In the genomic region with DNA sequence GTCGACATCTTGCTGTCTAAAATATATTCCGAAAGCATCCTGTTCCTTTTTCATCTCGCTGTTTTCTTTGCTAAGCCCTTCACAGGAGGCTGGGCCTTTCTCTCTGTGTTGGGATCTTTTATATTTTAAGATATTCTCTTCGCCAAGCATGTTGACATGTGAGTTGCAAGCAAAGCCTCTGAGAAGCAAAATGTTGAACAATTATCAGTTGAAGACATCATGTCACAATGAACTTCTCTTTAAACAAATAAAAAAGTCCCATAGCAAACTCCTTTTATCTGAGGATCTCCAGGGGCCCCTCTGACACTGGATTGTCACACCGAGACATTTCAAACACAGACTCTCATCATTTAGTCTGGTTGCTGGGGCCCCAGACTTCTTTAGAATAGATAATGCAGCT, we compare ENCODE assay signal across 25 cellular contexts.
DNase-seq lines count a peak whose midpoint lies in the region; ATAC-seq and TF ChIP-seq lines count a peak whose summit lies in the region.
"Had no signal": no experiment of that assay in that cellular context is flagged by ENCODE, and none has a peak within 500 bp of the region (broad histone marks: within the 10 kb centered on the region; RNA-seq: fewer than 3 reads in every experiment).

No MANE protein-coding gene starts in this region.

- WGBS in hepatocyte (ENCODE audit: low lambda C conversion rate, missing lambda C conversion rate): 62% methylated on average over 5 of the region's 5 CpGs

- no peak overlapping the region for H3K4me3 Mint-ChIP-seq in nephron progenitor cell
- H3K4me3 Mint-ChIP-seq: B cell; CD4-positive, alpha-beta T cell; CD8-positive, alpha-beta T cell had no signal

- H3K4me2 ChIP-seq in hepatocyte: no peak overlapping the region
- H3K4me2 ChIP-seq: BLaER1 treated with 17β-estradiol and CSF1 and Interleukin-3, amounts not matched to agents 10 nM and 100 nM had no signal

- H3K36me3 ChIP-seq in hepatocyte (replicated peaks; ENCODE audit: insufficient read depth, low read depth): no peaks in the 10 kb centered on the region
- H3K36me3 ChIP-seq: BLaER1 treated with 17β-estradiol and CSF1 and Interleukin-3, amounts not matched to agents 10 nM and 100 nM had no signal

- H3K79me2 ChIP-seq in hepatocyte: no peaks in the 10 kb centered on the region

- no peak overlapping the region for H2AFZ ChIP-seq in hepatocyte

- no peaks in the 10 kb centered on the region for H3K9me2 ChIP-seq in hepatocyte (replicated peaks; ENCODE audit: insufficient read depth)

- peaks cover 4% of the 10 kb centered on the region for H3K27me3 Mint-ChIP-seq in nephron progenitor cell (ENCODE audit: low read depth, poor library complexity)
- H3K27me3 Mint-ChIP-seq: CD4-positive, alpha-beta T cell had no signal

- peaks cover 18% of the 10 kb centered on the region for H3K4me1 Mint-ChIP-seq in nephron progenitor cell
- H3K4me1 Mint-ChIP-seq: B cell had no signal

- peak overlapping the region; percentile 54 for H3K27ac Mint-ChIP-seq in nephron progenitor cell
- H3K27ac Mint-ChIP-seq: B cell; CD4-positive, alpha-beta T cell; CD8-positive, alpha-beta T cell had no signal

- H3K27me3 ChIP-seq in hepatocyte: no peaks in the 10 kb centered on the region
- H3K27me3 ChIP-seq: BLaER1 treated with 17β-estradiol and CSF1 and Interleukin-3, amounts not matched to agents 10 nM and 100 nM had no signal

- H4K20me1 ChIP-seq in hepatocyte (ENCODE audit: insufficient read depth, poor library complexity, severe bottlenecking): no peaks in the 10 kb centered on the region
- H4K20me1 ChIP-seq: BLaER1 treated with 17β-estradiol and CSF1 and Interleukin-3, amounts not matched to agents 10 nM and 100 nM had no signal

- H3K4me1 ChIP-seq in hepatocyte (ENCODE audit: insufficient read depth): peaks cover 4% of the 10 kb centered on the region
- H3K4me1 ChIP-seq: BLaER1 treated with 17β-estradiol and CSF1 and Interleukin-3, amounts not matched to agents 10 nM and 100 nM had no signal

- DNase-seq in hepatocyte (ENCODE audit: low spot score) (no peak), nephron progenitor cell (no peak), D341Med (ENCODE audit: low spot score) (no peak), AG20443 (ENCODE audit: low spot score) (no peak)
- DNase-seq in stimulated activated CD4-positive, alpha-beta T cell treated with anti-CD3 and anti-CD28 coated beads, Interleukin-12 subunit alpha, Interleukin-12 subunit beta, amount 100 ng/mL, for 4 hours: no peak
- DNase-seq: 8988T; ACHN; AML-193; Calu3; CD4-positive, alpha-beta T cell; CD8-positive, alpha-beta T cell; DMS 273 treated with DMSO at 0.1 percent for 48 hours; DMS153; DMS53; DMS79; DND-41; EL; GDM1 had no signal

- H3K4me3 ChIP-seq in hepatocyte: no peak overlapping the region
- H3K4me3 ChIP-seq: BLaER1 treated with 17β-estradiol and CSF1 and Interleukin-3, amounts not matched to agents 10 nM and 100 nM; GM12878 had no signal

- no peak for ATAC-seq in GM18498 (IDR thresholded peaks at IDR 0.05; ENCODE audit: unreplicated experiment)
- ATAC-seq: CD8-positive, alpha-beta T cell; GM12878 had no signal

- peaks cover 7% of the 10 kb centered on the region for H3K36me3 Mint-ChIP-seq in nephron progenitor cell (ENCODE audit: low read depth)
- H3K36me3 Mint-ChIP-seq: CD8-positive, alpha-beta T cell had no signal

- H3K9me3 ChIP-seq in hepatocyte (ENCODE audit: low read depth): no peaks in the 10 kb centered on the region
- H3K9me3 ChIP-seq: Caco-2 had no signal

- H3K27ac ChIP-seq in VCaP (peak overlapping the region; percentile 60), hepatocyte (peak overlapping the region; percentile 55)
- H3K27ac ChIP-seq: BLaER1 treated with 17β-estradiol and CSF1 and Interleukin-3, amounts not matched to agents 10 nM and 100 nM; C4-2B had no signal

- H3K9me3 Mint-ChIP-seq in nephron progenitor cell: peaks cover 25% of the 10 kb centered on the region
- H3K9me3 Mint-ChIP-seq: CD4-positive, alpha-beta T cell; CD8-positive, alpha-beta T cell had no signal

- TF ChIP-seq CTCF in VCaP (conservative IDR thresholded peaks at IDR 0.05) (no peak), hepatocyte (IDR thresholded peaks at IDR 0.05; ENCODE audit: poor library complexity) (no peak), nephron progenitor cell (IDR thresholded peaks at IDR 0.05) (no peak)
